ENCODE assay signal across 29 cellular contexts in genomic region chr11:118766035-118766434, GRCh38.
"Had no signal": no experiment of that assay in that cellular context is flagged by ENCODE, and none has a peak within 500 bp of the region (broad histone marks: within the 10 kb centered on the region; RNA-seq: fewer than 3 reads in every experiment).

No MANE protein-coding gene starts in this region.

- H3K4me1 ChIP-seq: foreskin keratinocyte had no signal

- ATAC-seq: activated naive CD4-positive, alpha-beta T cell treated with anti-CD3 and anti-CD28 coated beads, Interleukin-2, amount 50 U/mL, for 72 hours; activated naive CD8-positive, alpha-beta T cell treated with anti-CD3 and anti-CD28 coated beads, Interleukin-2, amount 50 U/mL, for 24 hours; activated T-cell treated with anti-CD3 and anti-CD28 coated beads, Interleukin-2, amount 50 U/mL, for 72 hours; body of pancreas; foreskin keratinocyte; gastrocnemius medialis; heart left ventricle; T-helper 17 cell had no signal

- H3K27ac ChIP-seq: adrenal gland, body of pancreas, colonic mucosa, foreskin keratinocyte, gastrocnemius medialis, heart left ventricle had no signal

- H3K9me3 ChIP-seq: adrenal gland, body of pancreas, colonic mucosa, gastrocnemius medialis, heart left ventricle had no signal

- H3K27me3 ChIP-seq: adrenal gland, body of pancreas, colonic mucosa, foreskin keratinocyte, gastrocnemius medialis, heart left ventricle had no signal

- DNase-seq: activated CD4-positive, alpha-beta memory T cell treated with anti-CD3 and anti-CD28 coated beads, Interleukin-2, amount 10 ng/mL, durations not matched to agents 7 days and 5 days; activated CD4-positive, alpha-beta T cell treated with anti-CD3 and anti-CD28 coated beads for 1 hour; activated CD4-positive, alpha-beta T cell treated with anti-CD3 and anti-CD28 coated beads for 4 hours; activated CD4-positive, alpha-beta T cell treated with anti-CD3 and anti-CD28 coated beads, Interleukin-2, amount 10 ng/mL, durations not matched to agents 7 days and 5 days; activated CD4-positive, alpha-beta T cell treated with anti-CD3 and anti-CD28 coated beads, Interleukin-2, amount 50 U/mL, for 4 hours; activated CD8-positive, alpha-beta memory T cell treated with anti-CD3 and anti-CD28 coated beads, Interleukin-2, amount 50 U/mL, for 48 hours; activated gamma-delta T cell; activated naive CD4-positive, alpha-beta T cell; activated naive CD4-positive, alpha-beta T cell treated with anti-CD3 and anti-CD28 coated beads, Interleukin-2, amount 10 ng/mL, durations not matched to agents 7 days and 5 days; activated naive CD8-positive, alpha-beta T cell treated with anti-CD3 and anti-CD28 coated beads, Interleukin-2, amount 50 U/mL, for 24 hours; activated T-cell treated with anti-CD3 and anti-CD28 coated beads for 4 hours; activated T-cell treated with anti-CD3 and anti-CD28 coated beads, Interleukin-2, amount 50 U/mL, for 24 hours; activated T-cell treated with anti-CD3 and anti-CD28 coated beads, Interleukin-2, amount 50 U/mL, for 72 hours; adrenal gland; amygdala; aorta; body of pancreas; caudate nucleus; colonic mucosa; effector CD8-positive, alpha-beta T cell; endodermal cell; foreskin keratinocyte; gastrocnemius medialis; glutamatergic neuron; heart left ventricle; T-helper 1 cell; T-helper 17 cell; T1000 had no signal

- H3K4me3 ChIP-seq: adrenal gland, body of pancreas, colonic mucosa, gastrocnemius medialis, heart left ventricle had no signal
